13 cellular contexts compared by ENCODE assay signal in the genomic region with DNA sequence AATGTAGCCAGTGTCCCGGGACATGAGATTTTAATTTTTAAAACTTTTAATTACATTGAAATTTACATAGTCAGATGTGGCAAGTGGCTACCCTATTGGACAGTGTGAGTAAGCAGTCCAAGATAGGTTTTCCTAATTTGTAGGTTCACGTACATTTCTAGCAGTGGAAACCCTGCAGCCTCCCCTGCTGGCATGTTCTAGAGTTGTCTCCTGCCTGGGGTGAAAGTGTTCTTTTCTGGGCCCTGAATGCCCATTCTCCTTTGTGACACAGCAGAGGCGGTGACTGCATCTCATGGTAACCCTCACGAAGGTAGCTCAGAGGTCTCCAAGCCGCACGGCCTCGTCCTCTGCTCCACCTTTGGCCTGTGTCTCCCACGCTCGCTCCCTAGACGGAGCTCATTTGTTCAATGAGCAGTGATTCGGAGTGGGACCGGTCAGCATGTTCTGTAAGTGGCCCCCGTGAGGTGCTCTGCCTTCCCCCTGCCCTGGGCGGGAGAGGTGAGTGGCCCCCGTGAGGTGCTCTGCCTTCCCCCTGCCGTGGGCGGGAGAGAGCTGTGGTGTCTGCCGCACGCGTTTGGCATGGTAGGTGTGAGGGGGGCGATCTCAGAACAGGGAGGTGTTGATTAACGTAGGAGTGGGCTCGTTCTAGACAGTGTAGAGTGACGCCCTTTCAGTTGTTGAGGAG. TPM values are rescaled to one million over a fixed set of nuclear protein-coding genes. Genes with fewer than 3 reads are reported as not detected.
A peak's percentile ranks its signal among the peaks of the same experiment; 100 is the strongest.
DNase-seq lines count a peak whose midpoint lies in the region; ATAC-seq and TF ChIP-seq lines count a peak whose summit lies in the region.
"Had no signal": no experiment of that assay in that cellular context is flagged by ENCODE, and none has a peak within 500 bp of the region (broad histone marks: within the 10 kb centered on the region; RNA-seq: fewer than 3 reads in every experiment).

No MANE protein-coding gene starts in this region.

- no peaks in the 10 kb centered on the region for H3K9me3 ChIP-seq in endodermal cell (ENCODE audit: control insufficient read depth, low read length)
- H3K9me3 ChIP-seq in neuronal stem cell (replicated peaks in 1 of 2; ENCODE audit: control insufficient read depth in 2 of 2, insufficient read depth in 1 of 2, low read depth in 1 of 2, low read length in 2 of 2) = no peaks in the 10 kb centered on the region

- H3K4me1 ChIP-seq in endodermal cell (ENCODE audit: control insufficient read depth, insufficient read depth, low read length) = no peaks in the 10 kb centered on the region
- H3K4me1 ChIP-seq in neuronal stem cell (ENCODE audit: control insufficient read depth in 2 of 2, insufficient read depth in 1 of 2, low read depth in 1 of 2, low read length in 2 of 2) = no peaks in the 10 kb centered on the region

- H3K79me1 ChIP-seq in neuronal stem cell (ENCODE audit: low read depth, low read length) = no peaks in the 10 kb centered on the region

- no peak overlapping the region for H2AFZ ChIP-seq in neuronal stem cell (ENCODE audit: low read length)

- no peak overlapping the region for H4K91ac ChIP-seq in neuronal stem cell (ENCODE audit: low read depth, low read length, poor library complexity)

- H4K8ac ChIP-seq in neuronal stem cell (ENCODE audit: low read depth, low read length) = no peak overlapping the region

- H3K4ac ChIP-seq in neuronal stem cell (ENCODE audit: low read length) = no peak overlapping the region

- H3K4me3 Mint-ChIP-seq in activated CD4-positive, alpha-beta T cell treated with anti-CD3 and anti-CD28 coated beads, Interleukin-2, amount 10 ng/mL, durations not matched to agents 24 days and 14 days = no peak overlapping the region
- no peak overlapping the region for H3K4me3 Mint-ChIP-seq in endodermal cell

- H3K27me3 Mint-ChIP-seq in activated CD4-positive, alpha-beta T cell treated with anti-CD3 and anti-CD28 coated beads, Interleukin-2, amount 10 ng/mL, durations not matched to agents 24 days and 14 days = no peaks in the 10 kb centered on the region
- H3K27me3 Mint-ChIP-seq in endodermal cell (ENCODE audit: insufficient read depth) = no peaks in the 10 kb centered on the region

- no peak overlapping the region for H3K4me2 ChIP-seq in neuronal stem cell (ENCODE audit: insufficient read depth, low read length, poor library complexity, severe bottlenecking)

- no peak for ATAC-seq in GM18502 (IDR thresholded peaks at IDR 0.05; ENCODE audit: poor library complexity, unreplicated experiment)

- peak overlapping the region; percentile 37 for H3K27ac Mint-ChIP-seq in activated CD4-positive, alpha-beta T cell treated with anti-CD3 and anti-CD28 coated beads, Interleukin-2, amount 10 ng/mL, durations not matched to agents 24 days and 14 days
- no peak overlapping the region for H3K27ac Mint-ChIP-seq in endodermal cell

- peaks cover 39% of the 10 kb centered on the region for H3K36me3 Mint-ChIP-seq in activated CD4-positive, alpha-beta T cell treated with anti-CD3 and anti-CD28 coated beads, Interleukin-2, amount 10 ng/mL, durations not matched to agents 24 days and 14 days (ENCODE audit: low read depth)
- H3K36me3 Mint-ChIP-seq in endodermal cell (ENCODE audit: low read depth) = peaks cover 33% of the 10 kb centered on the region

- no peak overlapping the region for H3K14ac ChIP-seq in neuronal stem cell (ENCODE audit: low read length)

- H3K27me3 ChIP-seq in endodermal cell (ENCODE audit: control insufficient read depth, insufficient read depth, low read length, poor library complexity, severe bottlenecking) = no peaks in the 10 kb centered on the region
- no peaks in the 10 kb centered on the region for H3K27me3 ChIP-seq in neuronal stem cell (ENCODE audit: control insufficient read depth in 3 of 3, insufficient read depth in 3 of 3, low read depth in 1 of 3, low read length in 3 of 3)

- intact Hi-C loops in activated CD4-positive, alpha-beta T cell treated with anti-CD3 and anti-CD28 coated beads, Interleukin-2, amount 10 ng/mL, durations not matched to agents 24 days and 14 days (cut with micrococcal nuclease) = loop anchor here (10.0 kb wide), 1 partner anchor 559 kb away; no protein-coding TSS in a partner anchor

- peak overlapping the region; percentile 17 for H3K23ac ChIP-seq in neuronal stem cell (ENCODE audit: low read depth, low read length, poor library complexity)

- no peak overlapping the region for H3K27ac ChIP-seq in endodermal cell (ENCODE audit: low read depth, low read length)
- no peak overlapping the region for H3K27ac ChIP-seq in neuronal stem cell (replicated peaks; ENCODE audit: low read length)

- H2BK15ac ChIP-seq in neuronal stem cell (ENCODE audit: low read length) = no peak overlapping the region

- peaks cover 42% of the 10 kb centered on the region for H3K36me3 ChIP-seq in endodermal cell (ENCODE audit: control insufficient read depth, insufficient read depth, low read length)
- H3K36me3 ChIP-seq in neuronal stem cell (replicated peaks in 1 of 2; ENCODE audit: control insufficient read depth in 2 of 2, insufficient read depth in 2 of 2, low read length in 2 of 2) = peaks cover 5 to 59% of the 10 kb centered on the region in 2 donors

- no peaks in the 10 kb centered on the region for H3K9me3 Mint-ChIP-seq in activated CD4-positive, alpha-beta T cell treated with anti-CD3 and anti-CD28 coated beads, Interleukin-2, amount 10 ng/mL, durations not matched to agents 24 days and 14 days
- H3K9me3 Mint-ChIP-seq in endodermal cell = no peaks in the 10 kb centered on the region

- H3K4me1 Mint-ChIP-seq in activated CD4-positive, alpha-beta T cell treated with anti-CD3 and anti-CD28 coated beads, Interleukin-2, amount 10 ng/mL, durations not matched to agents 24 days and 14 days = peaks cover 17% of the 10 kb centered on the region
- H3K4me1 Mint-ChIP-seq in endodermal cell = no peaks in the 10 kb centered on the region

- no peak overlapping the region for H2BK5ac ChIP-seq in neuronal stem cell (ENCODE audit: low read length)

- H2BK12ac ChIP-seq in neuronal stem cell (ENCODE audit: low read length) = no peak overlapping the region

- 92 to 97% methylated on average over 15 to 24 of the region's 24 CpGs for WGBS in endodermal cell (ENCODE audit: insufficient coverage in 1 of 2, insufficient read length in 1 of 2), 2 experiments
- no CpG with 5 or more reads among the region's 24 CpGs for WGBS in neuronal stem cell (ENCODE audit: extremely low coverage in 2 of 2, insufficient read length in 2 of 2, insufficient replicate concordance in 1 of 2), 2 donors

- H3K18ac ChIP-seq in neuronal stem cell (ENCODE audit: low read length) = no peak overlapping the region

- no peak overlapping the region for H2BK120ac ChIP-seq in neuronal stem cell (ENCODE audit: low read depth, low read length)

- H2AK5ac ChIP-seq in neuronal stem cell (ENCODE audit: low read depth, low read length) = no peak overlapping the region

- DNase-seq in activated CD4-positive, alpha-beta T cell treated with anti-CD3 and anti-CD28 coated beads, Interleukin-2, amount 10 ng/mL, durations not matched to agents 24 days and 14 days = peak; percentile 62
- no peak for DNase-seq in activated CD4-positive, alpha-beta T cell treated with anti-CD3 and anti-CD28 coated beads for 1 hour
- DNase-seq in Kasumi-1 (lab: John Stamatoyannopoulos, UW) (peak; percentile 58 to 77), endodermal cell (peak; percentile 58), neuronal stem cell (ENCODE audit: low spot score) (no peak), GM03348 (ENCODE audit: low spot score) (no peak), iPS-NIHi11 (ENCODE audit: low spot score) (no peak)
- DNase-seq: SHP77 treated with DMSO at 0.1 percent for 48 hours; stimulated activated CD4-positive, alpha-beta T cell treated with anti-CD3 and anti-CD28 coated beads, Interleukin-4, amount 100 ng/mL, for 24 hours had no signal

- TF ChIP-seq CTCF in endodermal cell (conservative IDR thresholded peaks at IDR 0.05) = peak; percentile 44

- no peak overlapping the region for H3K9ac ChIP-seq in endodermal cell (ENCODE audit: extremely low read depth, low read length, poor library complexity, severe bottlenecking)
- no peak overlapping the region for H3K9ac ChIP-seq in neuronal stem cell (ENCODE audit: low read depth, low read length, poor library complexity)

- no peak overlapping the region for H3K4me3 ChIP-seq in endodermal cell (ENCODE audit: low read length)
- no peak overlapping the region for H3K4me3 ChIP-seq in neuronal stem cell (ENCODE audit: low read length in 2 of 2)

RNA-seq across cellular contexts. Expression of a gene that starts 18.0 kb away (rescaled TPM):
- 17.4 and 18.1 TPM in 2 replicates for total RNA-seq in activated CD4-positive, alpha-beta T cell treated with anti-CD3 and anti-CD28 coated beads, Interleukin-2, amount 10 ng/mL, durations not matched to agents 24 days and 14 days
- total RNA-seq in endodermal cell = 10 to 100 TPM; 10.7 TPM
- 14.2 TPM for polyA plus RNA-seq in endodermal cell (2013, experiment 1 of 2)
- 13.2 TPM for polyA plus RNA-seq in endodermal cell (2013, experiment 2 of 2)
- polyA plus RNA-seq in neuronal stem cell (2013, experiment 1 of 2) = 7.2 TPM
- 7.3 TPM for polyA plus RNA-seq in neuronal stem cell (2013, experiment 2 of 2)

RNA-seq across cellular contexts. Expression of a gene that starts 25.3 kb away (rescaled TPM):
- 74.6 and 75.5 TPM in 2 replicates for total RNA-seq in activated CD4-positive, alpha-beta T cell treated with anti-CD3 and anti-CD28 coated beads, Interleukin-2, amount 10 ng/mL, durations not matched to agents 24 days and 14 days
- 10 to 100 TPM; 36.3 to 53.3 TPM for total RNA-seq in endodermal cell
- 181 TPM for polyA plus RNA-seq in endodermal cell (2013, experiment 1 of 2)
- polyA plus RNA-seq in endodermal cell (2013, experiment 2 of 2) = 202 TPM
- 161 TPM for polyA plus RNA-seq in neuronal stem cell (2013, experiment 1 of 2)
- polyA plus RNA-seq in neuronal stem cell (2013, experiment 2 of 2) = 163 TPM

RNA-seq across cellular contexts. Expression of a gene that starts 48.5 kb away (rescaled TPM):
- total RNA-seq in activated CD4-positive, alpha-beta T cell treated with anti-CD3 and anti-CD28 coated beads, Interleukin-2, amount 10 ng/mL, durations not matched to agents 24 days and 14 days = not detected in 2 replicates
- not detected for total RNA-seq in endodermal cell
- polyA plus RNA-seq in endodermal cell (2013, experiment 1 of 2) = not detected
- not detected for polyA plus RNA-seq in endodermal cell (2013, experiment 2 of 2)
- 0.03 TPM for polyA plus RNA-seq in neuronal stem cell (2013, experiment 1 of 2)
- not detected for polyA plus RNA-seq in neuronal stem cell (2013, experiment 2 of 2)
- total RNA-seq: mesenteric fat pad, pulmonary artery endothelial cell, subcutaneous adipose tissue had no signal

Comparison
In these comparisons a context has a peak if more than half of its experiments do, and no peak if none do; other contexts are left out.
1. DNase-seq: peak in activated CD4-positive, alpha-beta T cell treated with anti-CD3 and anti-CD28 coated beads, Interleukin-2, amount 10 ng/mL, durations not matched to agents 24 days and 14 days (single experiment), Kasumi-1 (2 of 2) and endodermal cell (single experiment); none in activated CD4-positive, alpha-beta T cell treated with anti-CD3 and anti-CD28 coated beads for 1 hour (single experiment), neuronal stem cell (single experiment), GM03348 (single experiment) and iPS-NIHi11 (single experiment).